In genomic region chr1:201013031-201013485, GRCh38 we compare ENCODE assay signal across 15 cellular contexts. TPM values are rescaled to one million over a fixed set of nuclear protein-coding genes. Genes with fewer than 3 reads are reported as not detected.
DNase-seq lines count a peak whose midpoint lies in the region; ATAC-seq lines count a peak whose summit lies in the region.
"Had no signal": no experiment of that assay in that cellular context is flagged by ENCODE, and none has a peak within 500 bp of the region (broad histone marks: within the 10 kb centered on the region; RNA-seq: fewer than 3 reads in every experiment).

No MANE protein-coding gene starts in this region.

- peak overlapping the region; percentile 49 for H3K14ac ChIP-seq in neuronal stem cell (ENCODE audit: low read length)

- no peak overlapping the region for H3K23ac ChIP-seq in neuronal stem cell (ENCODE audit: low read depth, low read length, poor library complexity)

- peaks cover 29 to 38% of the 10 kb centered on the region in 2 donors for H3K4me1 ChIP-seq in neuronal stem cell (ENCODE audit: control insufficient read depth in 2 of 2, insufficient read depth in 1 of 2, low read depth in 1 of 2, low read length in 2 of 2)

- H3K36me3 Mint-ChIP-seq in activated naive CD8-positive, alpha-beta T cell treated with anti-CD3 and anti-CD28 coated beads, Interleukin-2, amount 10 ng/mL, durations not matched to agents 7 days and 5 days, result peaks cover 27% of the 10 kb centered on the region

- no peak overlapping the region for H2BK5ac ChIP-seq in neuronal stem cell (ENCODE audit: low read length)

- H3K79me1 ChIP-seq in neuronal stem cell (ENCODE audit: low read depth, low read length), result no peaks in the 10 kb centered on the region

- no peak overlapping the region for H3K4me3 ChIP-seq in neuronal stem cell (ENCODE audit: low read length in 2 of 2)
- H3K4me3 ChIP-seq: gastrocnemius medialis, GM23248 had no signal

- no peaks in the 10 kb centered on the region for H3K9me3 Mint-ChIP-seq in activated naive CD8-positive, alpha-beta T cell treated with anti-CD3 and anti-CD28 coated beads, Interleukin-2, amount 10 ng/mL, durations not matched to agents 7 days and 5 days

- no CpG with 5 or more reads among the region's 4 CpGs for WGBS in neuronal stem cell (ENCODE audit: extremely low coverage in 2 of 2, insufficient read length in 2 of 2, insufficient replicate concordance in 1 of 2), 2 donors

- peak overlapping the region; percentile 95 for H3K27ac Mint-ChIP-seq in activated naive CD8-positive, alpha-beta T cell treated with anti-CD3 and anti-CD28 coated beads, Interleukin-2, amount 10 ng/mL, durations not matched to agents 7 days and 5 days

- no peak overlapping the region for H3K4me2 ChIP-seq in neuronal stem cell (ENCODE audit: insufficient read depth, low read length, poor library complexity, severe bottlenecking)

- no peaks in the 10 kb centered on the region for H3K27me3 Mint-ChIP-seq in activated naive CD8-positive, alpha-beta T cell treated with anti-CD3 and anti-CD28 coated beads, Interleukin-2, amount 10 ng/mL, durations not matched to agents 7 days and 5 days

- H3K9ac ChIP-seq in neuronal stem cell (ENCODE audit: low read depth, low read length, poor library complexity), result peak overlapping the region; percentile 21
- H3K9ac ChIP-seq: GM23248 had no signal

- H2BK12ac ChIP-seq in neuronal stem cell (ENCODE audit: low read length), result peak overlapping the region; percentile 14

- H3K4me3 Mint-ChIP-seq in activated naive CD8-positive, alpha-beta T cell treated with anti-CD3 and anti-CD28 coated beads, Interleukin-2, amount 10 ng/mL, durations not matched to agents 7 days and 5 days, result peak overlapping the region; percentile 76

- no peaks in the 10 kb centered on the region for H3K27me3 ChIP-seq in neuronal stem cell (ENCODE audit: control insufficient read depth in 3 of 3, insufficient read depth in 3 of 3, low read depth in 1 of 3, low read length in 3 of 3)

- H3K4ac ChIP-seq in neuronal stem cell (ENCODE audit: low read length), result no peak overlapping the region

- H2AFZ ChIP-seq in neuronal stem cell (ENCODE audit: low read length), result no peak overlapping the region
- H2AFZ ChIP-seq: GM23248 had no signal

- ATAC-seq in activated naive CD8-positive, alpha-beta T cell treated with anti-CD3 and anti-CD28 coated beads, Interleukin-2, amount 10 ng/mL, durations not matched to agents 7 days and 5 days (ENCODE audit: low read depth), result peak; percentile 68
- ATAC-seq in HG03175 (IDR thresholded peaks at IDR 0.05; ENCODE audit: unreplicated experiment), result no peak
- ATAC-seq: gastrocnemius medialis, Panc1 had no signal

- H3K4me1 Mint-ChIP-seq in activated naive CD8-positive, alpha-beta T cell treated with anti-CD3 and anti-CD28 coated beads, Interleukin-2, amount 10 ng/mL, durations not matched to agents 7 days and 5 days, result peaks cover 77% of the 10 kb centered on the region

- no peak overlapping the region for H3K27ac ChIP-seq in neuronal stem cell (replicated peaks; ENCODE audit: low read length)
- H3K27ac ChIP-seq: gastrocnemius medialis, GM23248, stomach, VCaP had no signal

- POLR2A ChIA-PET in activated naive CD8-positive, alpha-beta T cell treated with anti-CD3 and anti-CD28 coated beads, Interleukin-2, amount 10 ng/mL, durations not matched to agents 7 days and 5 days (lab: Charles Lee), result interaction anchor here (0.6 to 8.6 kb wide), 2 partner anchors 10 to 261 kb away, joined by 4 to 108 read pairs; partner anchors contain the start of gene KIF21B

- H2AK5ac ChIP-seq in neuronal stem cell (ENCODE audit: low read depth, low read length), result no peak overlapping the region

- DNase-seq in GDM1 (lab: John Stamatoyannopoulos, UW) (peak; percentile 67), NOMO-1 treated with dmso at 0.1 percent for 144 hours (lab: John Stamatoyannopoulos, UW; ENCODE audit: unreplicated experiment) (peak; percentile 75), neuronal stem cell (ENCODE audit: low spot score) (no peak), NCI-H1694 (lab: John Stamatoyannopoulos, UW) (no peak), putamen (ENCODE audit: low spot score) (no peak)
- peak; percentile 56 for DNase-seq in activated naive CD8-positive, alpha-beta T cell treated with anti-CD3 and anti-CD28 coated beads, Interleukin-2, amount 10 ng/mL, durations not matched to agents 7 days and 5 days
- DNase-seq: activated effector memory CD4-positive, alpha-beta T cell treated with anti-CD3 and anti-CD28 coated beads, Interleukin-2, amount 50 U/mL, for 16 hours; cortex of kidney; gastrocnemius medialis; GM23248; NCI-H2029; stomach had no signal

- no peaks in the 10 kb centered on the region for H3K36me3 ChIP-seq in neuronal stem cell (replicated peaks in 1 of 2; ENCODE audit: control insufficient read depth in 2 of 2, insufficient read depth in 2 of 2, low read length in 2 of 2)
- H3K36me3 ChIP-seq: gastrocnemius medialis had no signal

- H2BK120ac ChIP-seq in neuronal stem cell (ENCODE audit: low read depth, low read length), result no peak overlapping the region

- H3K9me3 ChIP-seq in neuronal stem cell (replicated peaks in 1 of 2; ENCODE audit: control insufficient read depth in 2 of 2, insufficient read depth in 1 of 2, low read depth in 1 of 2, low read length in 2 of 2), result no peaks in the 10 kb centered on the region
- H3K9me3 ChIP-seq: gastrocnemius medialis, stomach had no signal

- peak overlapping the region; percentile 10 for H2BK15ac ChIP-seq in neuronal stem cell (ENCODE audit: low read length)

- H4K8ac ChIP-seq in neuronal stem cell (ENCODE audit: low read depth, low read length), result no peak overlapping the region

- no peak overlapping the region for H4K91ac ChIP-seq in neuronal stem cell (ENCODE audit: low read depth, low read length, poor library complexity)

- H3K18ac ChIP-seq in neuronal stem cell (ENCODE audit: low read length), result no peak overlapping the region

RNA-seq across cellular contexts. Expression of gene KIF21B, which starts 10.5 kb away (rescaled TPM):
- 100 to 1,000 TPM; 143 TPM for total RNA-seq in activated naive CD8-positive, alpha-beta T cell treated with anti-CD3 and anti-CD28 coated beads, Interleukin-2, amount 10 ng/mL, durations not matched to agents 7 days and 5 days
- 8.0 TPM for polyA plus RNA-seq in neuronal stem cell (2013, experiment 1 of 2)
- 8.0 TPM for polyA plus RNA-seq in neuronal stem cell (2013, experiment 2 of 2)
- total RNA-seq: GM23248 had no signal

Comparison
In these comparisons a context has a peak if more than half of its experiments do, and no peak if none do; other contexts are left out.
1. DNase-seq: peak in GDM1 (single experiment), NOMO-1 treated with dmso at 0.1 percent for 144 hours (single experiment) and activated naive CD8-positive, alpha-beta T cell treated with anti-CD3 and anti-CD28 coated beads, Interleukin-2, amount 10 ng/mL, durations not matched to agents 7 days and 5 days (single experiment); none in neuronal stem cell (single experiment), NCI-H1694 (single experiment) and putamen (single experiment).